13 cellular contexts compared by ENCODE assay signal in genomic region chr11:134476435-134477021, GRCh38.
DNase-seq lines count a peak whose midpoint lies in the region; ATAC-seq and TF ChIP-seq lines count a peak whose summit lies in the region.
"Had no signal": no experiment of that assay in that cellular context is flagged by ENCODE, and none has a peak within 500 bp of the region (broad histone marks: within the 10 kb centered on the region; RNA-seq: fewer than 3 reads in every experiment).

No MANE protein-coding gene starts in this region.

- no peaks in the 10 kb centered on the region for H3K36me3 ChIP-seq in NT2/D1 (ENCODE audit: insufficient read depth, insufficient read length, low read length)
- H3K36me3 ChIP-seq in iPS DF 6.9 (ENCODE audit: control insufficient read depth, insufficient read depth, low read length): no peaks in the 10 kb centered on the region
- H3K36me3 ChIP-seq: upper lobe of left lung had no signal

- H3K9me3 Mint-ChIP-seq in activated naive CD4-positive, alpha-beta T cell treated with anti-CD3 and anti-CD28 coated beads, Interleukin-2, amount 10 ng/mL, durations not matched to agents 7 days and 5 days: no peaks in the 10 kb centered on the region
- H3K9me3 Mint-ChIP-seq in activated naive CD4-positive, alpha-beta T cell treated with anti-CD3 and anti-CD28 coated beads, Interleukin-2, amount 50 U/mL, for 72 hours: no peaks in the 10 kb centered on the region
- peaks cover 5% of the 10 kb centered on the region for H3K9me3 Mint-ChIP-seq in type B pancreatic cell

- no peak for TF ChIP-seq CTCF in type B pancreatic cell (conservative IDR thresholded peaks at IDR 0.05)

- H3K4me3 ChIP-seq in NT2/D1 (ENCODE audit: insufficient read length, low read depth) (no peak overlapping the region), iPS DF 6.9 (ENCODE audit: low read length) (no peak overlapping the region)
- H3K4me3 ChIP-seq: upper lobe of left lung had no signal

- CTCF ChIA-PET in activated naive CD4-positive, alpha-beta T cell treated with anti-CD3 and anti-CD28 coated beads, Interleukin-2, amount 10 ng/mL, durations not matched to agents 7 days and 5 days (lab: Charles Lee): no interaction called here

- peaks cover 45% of the 10 kb centered on the region for H3K27me3 Mint-ChIP-seq in activated naive CD4-positive, alpha-beta T cell treated with anti-CD3 and anti-CD28 coated beads, Interleukin-2, amount 10 ng/mL, durations not matched to agents 7 days and 5 days
- peaks cover 59% of the 10 kb centered on the region for H3K27me3 Mint-ChIP-seq in type B pancreatic cell

- DNase-seq in activated naive CD4-positive, alpha-beta T cell treated with anti-CD3 and anti-CD28 coated beads, Interleukin-2, amount 10 ng/mL, durations not matched to agents 7 days and 5 days: peak; percentile 40
- no peak for DNase-seq in activated naive CD4-positive, alpha-beta T cell treated with anti-CD3 and anti-CD28 coated beads, Interleukin-2, amount 50 U/mL, for 72 hours (ENCODE audit: low spot score in 2 of 2)
- DNase-seq in NT2/D1 (ENCODE audit: low read depth, low spot score) (peak; percentile 62), iPS DF 6.9 (ENCODE audit: low read depth, low spot score) (peak; percentile 55), type B pancreatic cell (ENCODE audit: extremely low spot score, unreplicated experiment) (peak; percentile 71)
- DNase-seq: activated CD8-positive, alpha-beta memory T cell treated with anti-CD3 and anti-CD28 coated beads, Interleukin-2, amount 50 U/mL, for 4 hours; NCI-H446 treated with DMSO at 0.1 percent for 48 hours; T-helper 9 cell; upper lobe of left lung had no signal

- H3K9me3 ChIP-seq in NT2/D1 (ENCODE audit: insufficient read depth, low read length): no peaks in the 10 kb centered on the region
- H3K9me3 ChIP-seq in iPS DF 6.9 (ENCODE audit: control insufficient read depth, insufficient read depth, low read length): no peaks in the 10 kb centered on the region
- H3K9me3 ChIP-seq: upper lobe of left lung had no signal

- peaks cover 10% of the 10 kb centered on the region for H3K4me1 ChIP-seq in NT2/D1 (ENCODE audit: insufficient read depth, insufficient read length)
- H3K4me1 ChIP-seq in iPS DF 6.9 (ENCODE audit: control insufficient read depth, insufficient read depth, low read length): peaks cover 5% of the 10 kb centered on the region
- H3K4me1 ChIP-seq: upper lobe of left lung had no signal

- no peaks in the 10 kb centered on the region for H3K36me3 Mint-ChIP-seq in activated naive CD4-positive, alpha-beta T cell treated with anti-CD3 and anti-CD28 coated beads, Interleukin-2, amount 10 ng/mL, durations not matched to agents 7 days and 5 days
- H3K36me3 Mint-ChIP-seq in activated naive CD4-positive, alpha-beta T cell treated with anti-CD3 and anti-CD28 coated beads, Interleukin-2, amount 50 U/mL, for 72 hours: no peaks in the 10 kb centered on the region
- no peaks in the 10 kb centered on the region for H3K36me3 Mint-ChIP-seq in type B pancreatic cell

- no peak overlapping the region for H3K4me3 Mint-ChIP-seq in activated naive CD4-positive, alpha-beta T cell treated with anti-CD3 and anti-CD28 coated beads, Interleukin-2, amount 10 ng/mL, durations not matched to agents 7 days and 5 days
- H3K4me3 Mint-ChIP-seq in type B pancreatic cell: no peak overlapping the region

- H3K27ac Mint-ChIP-seq in activated naive CD4-positive, alpha-beta T cell treated with anti-CD3 and anti-CD28 coated beads, Interleukin-2, amount 10 ng/mL, durations not matched to agents 7 days and 5 days: no peak overlapping the region
- no peak overlapping the region for H3K27ac Mint-ChIP-seq in activated naive CD4-positive, alpha-beta T cell treated with anti-CD3 and anti-CD28 coated beads, Interleukin-2, amount 50 U/mL, for 72 hours
- H3K27ac Mint-ChIP-seq in type B pancreatic cell: no peak overlapping the region

- no peaks in the 10 kb centered on the region for H3K27me3 ChIP-seq in NT2/D1 (ENCODE audit: insufficient read depth, insufficient read length)
- no peaks in the 10 kb centered on the region for H3K27me3 ChIP-seq in iPS DF 6.9 (ENCODE audit: control insufficient read depth, insufficient read depth, low read length)
- H3K27me3 ChIP-seq: upper lobe of left lung had no signal

- no CpG with 5 or more reads among the region's 11 CpGs for WGBS in iPS DF 6.9 (ENCODE audit: insufficient coverage, insufficient read length)

- H3K27ac ChIP-seq in iPS DF 6.9 (ENCODE audit: low read length): no peak overlapping the region
- H3K27ac ChIP-seq: upper lobe of left lung had no signal

- no peaks in the 10 kb centered on the region for H3K4me1 Mint-ChIP-seq in activated naive CD4-positive, alpha-beta T cell treated with anti-CD3 and anti-CD28 coated beads, Interleukin-2, amount 10 ng/mL, durations not matched to agents 7 days and 5 days
- H3K4me1 Mint-ChIP-seq in type B pancreatic cell (ENCODE audit: unreplicated experiment): no peaks in the 10 kb centered on the region

- H3K9ac ChIP-seq in NT2/D1 (ENCODE audit: insufficient read length, low read depth): no peak overlapping the region

- no peak for ATAC-seq in activated naive CD4-positive, alpha-beta T cell treated with anti-CD3 and anti-CD28 coated beads, Interleukin-2, amount 50 U/mL, for 72 hours
- ATAC-seq in GM18517 (IDR thresholded peaks at IDR 0.05; ENCODE audit: unreplicated experiment) (no peak), HG02885 (IDR thresholded peaks at IDR 0.05; ENCODE audit: poor library complexity, unreplicated experiment) (no peak), HG03378 (IDR thresholded peaks at IDR 0.05; ENCODE audit: unreplicated experiment) (no peak)
- ATAC-seq: Panc1 had no signal

Comparison
In these comparisons a context has a peak if more than half of its experiments do, and no peak if none do; other contexts are left out.
1. DNase-seq: peak in activated naive CD4-positive, alpha-beta T cell treated with anti-CD3 and anti-CD28 coated beads, Interleukin-2, amount 10 ng/mL, durations not matched to agents 7 days and 5 days (single experiment), NT2/D1 (single experiment), iPS DF 6.9 (single experiment) and type B pancreatic cell (single experiment); none in activated naive CD4-positive, alpha-beta T cell treated with anti-CD3 and anti-CD28 coated beads, Interleukin-2, amount 50 U/mL, for 72 hours (0 of 2).